9 cellular contexts compared by ENCODE assay signal in the genomic region with DNA sequence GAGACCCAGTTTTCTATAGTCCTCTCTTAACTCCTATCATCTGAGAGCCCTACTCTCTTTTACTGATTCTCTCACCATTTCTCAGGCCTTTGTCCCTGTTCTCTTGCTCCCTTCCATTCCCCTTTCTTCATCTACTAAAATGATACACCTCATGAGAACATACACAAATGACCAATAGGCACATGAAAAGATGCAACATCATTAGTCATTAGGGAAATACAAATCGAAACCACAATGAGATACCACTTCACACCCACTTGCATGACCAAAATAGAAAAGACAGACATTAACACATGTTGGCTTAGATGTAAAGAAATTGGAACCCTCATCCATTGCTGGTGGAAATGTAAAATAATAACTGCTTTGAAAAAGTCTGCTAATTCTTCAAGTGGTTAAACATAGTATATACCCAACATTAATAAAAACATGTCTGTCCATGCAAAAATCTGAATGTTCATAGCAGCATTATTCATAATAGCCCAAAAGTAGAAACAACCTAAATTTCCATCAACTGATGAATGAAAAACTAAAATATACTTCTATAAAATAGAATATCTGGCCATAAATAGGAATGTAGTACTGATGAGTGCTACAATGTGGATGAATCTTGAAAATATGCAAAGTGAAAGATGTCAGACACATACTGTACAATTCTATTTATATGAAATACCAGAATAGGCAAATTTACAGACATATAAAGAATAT.
A peak's percentile ranks its signal among the peaks of the same experiment; 100 is the strongest.
DNase-seq lines count a peak whose midpoint lies in the region; ATAC-seq and TF ChIP-seq lines count a peak whose summit lies in the region.
"Had no signal": no experiment of that assay in that cellular context is flagged by ENCODE, and none has a peak within 500 bp of the region (broad histone marks: within the 10 kb centered on the region; RNA-seq: fewer than 3 reads in every experiment).

No MANE protein-coding gene starts in this region.

- CTCF ChIA-PET in GM10248 (lab: Yijun Ruan, JAX), result interaction anchor here (1.1 to 1.6 kb wide), 2 partner anchors 11 to 13 kb away, joined by 3 to 6 read pairs; no protein-coding TSS in a partner anchor

- intact Hi-C loops in cardiac septum (cut with DNase I), result no loop called here

- H3K9me3 ChIP-seq in MG63, result no peaks in the 10 kb centered on the region

- peak; percentile 79 for ATAC-seq in GM21528 (IDR thresholded peaks at IDR 0.05; ENCODE audit: low FRiP score, unreplicated experiment)
- peak; percentile 90 for ATAC-seq in HG03439 (IDR thresholded peaks at IDR 0.05; ENCODE audit: unreplicated experiment)

- DNase-seq in GM10248 (ENCODE audit: extremely low spot score) (peak; percentile 31), epithelial cell of esophagus (ENCODE audit: low read depth) (peak; percentile 90), HuH-7.5 (ENCODE audit: low spot score) (no peak), MG63 (no peak), cardiac septum (ENCODE audit: low spot score) (no peak), retina (no peak)
- DNase-seq: NCI-H82 had no signal

- H3K36me3 ChIP-seq in MG63, result no peaks in the 10 kb centered on the region

- H3K27me3 ChIP-seq in MG63, result no peaks in the 10 kb centered on the region

- POLR2A ChIA-PET in GM10248 (lab: Yijun Ruan, JAX), result no interaction called here

- TF ChIP-seq CTCF in GM10248 (IDR thresholded peaks at IDR 0.05; ENCODE audit: control extremely low read depth, extremely low read depth, low read depth, missing control alignments) (no peak), epithelial cell of esophagus (IDR thresholded peaks at IDR 0.05; ENCODE audit: insufficient read depth, low read depth, low read length, missing control alignments) (no peak)

- H3K4me3 ChIP-seq in epithelial cell of esophagus (ENCODE audit: low read length) (no peak overlapping the region), MG63 (no peak overlapping the region)

Comparison
In these comparisons a context has a peak if more than half of its experiments do, and no peak if none do; other contexts are left out.
1. DNase-seq: peak in GM10248 (single experiment) and epithelial cell of esophagus (single experiment); none in HuH-7.5 (single experiment), MG63 (single experiment), cardiac septum (single experiment) and retina (single experiment).